ENCODE assay signal across 32 cellular contexts in genomic region chr9:71670121-71670520, GRCh38.
A peak's percentile ranks its signal among the peaks of the same experiment; 100 is the strongest.
DNase-seq lines count a peak whose midpoint lies in the region; ATAC-seq, FAIRE-seq and TF ChIP-seq lines count a peak whose summit lies in the region.
"Had no signal": no experiment of that assay in that cellular context is flagged by ENCODE, and none has a peak within 500 bp of the region (broad histone marks: within the 10 kb centered on the region; RNA-seq: fewer than 3 reads in every experiment).

No MANE protein-coding gene starts in this region.

- TF ChIP-seq CTCF in K562 (IDR thresholded peaks at IDR 0.05 in 2 of 3, conservative IDR thresholded peaks at IDR 0.05 in 1 of 3; ENCODE audit: insufficient read depth in 2 of 3, low read depth in 1 of 3, low read length in 3 of 3): no peak
- no peak for TF ChIP-seq CTCF in pancreas (IDR thresholded peaks at IDR 0.05)

- POLR2A ChIA-PET in K562 (lab: Yijun Ruan, JAX): interaction anchor here (0.6 to 1.2 kb wide), 2 partner anchors 11 to 1198 kb away, joined by 4 read pairs; no protein-coding TSS in a partner anchor

- BruUV-seq in K562 (replicated peaks; lab: Mats Ljungman, UMichigan): no TSS peak

- in situ Hi-C loops in K562 (cut with MboI): no loop called here

- no peak overlapping the region for H3K9ac ChIP-seq in K562 (ENCODE audit: insufficient read depth in 1 of 2, low read depth in 2 of 2, low read length in 2 of 2)
- H3K9ac ChIP-seq: BLaER1 had no signal

- FAIRE-seq in K562 (lab: Jason Lieb, UNC) (no peak), pancreas (lab: Jason Lieb, UNC) (no peak)
- FAIRE-seq: GM19239, HTR-8/SVneo had no signal

- CTCF ChIA-PET in K562 (lab: Yijun Ruan, JAX; ENCODE audit: low intra/inter-chr PET ratio): no interaction called here

- peak; percentile 60 for ATAC-seq in GM19395 (IDR thresholded peaks at IDR 0.05; ENCODE audit: unreplicated experiment)
- peak; percentile 61 for ATAC-seq in HG03060 (IDR thresholded peaks at IDR 0.05; ENCODE audit: low read depth, unreplicated experiment)
- ATAC-seq in K562: no peak
- ATAC-seq in pancreas: no peak
- ATAC-seq in HG02678 (IDR thresholded peaks at IDR 0.05; ENCODE audit: unreplicated experiment): no peak
- ATAC-seq: lower lobe of right lung; naive thymus-derived CD8-positive, alpha-beta T cell had no signal

- DNase-seq in K562 (ENCODE audit: extremely low read depth in 1 of 4, low spot score in 3 of 4): no peak
- no peak for DNase-seq in pancreas
- no peak for DNase-seq in head of caudate nucleus
- no peak for DNase-seq in NOMO-1 (lab: John Stamatoyannopoulos, UW; ENCODE audit: unreplicated experiment in 2 of 2)
- DNase-seq: activated CD4-positive, alpha-beta T cell treated with anti-CD3 and anti-CD28 coated beads, Interleukin-2, amount 50 U/mL, for 48 hours; activated CD4-positive, CD25-positive, alpha-beta regulatory T cell treated with anti-CD3 and anti-CD28 coated beads, Interleukin-2, amount 50 U/mL, for 72 hours; activated gamma-delta T cell treated with Interleukin-2 at 50 U/mL for 16 hours; activated naive CD8-positive, alpha-beta T cell treated with anti-CD3 and anti-CD28 coated beads, Interleukin-2, amount 10 ng/mL, durations not matched to agents 7 days and 5 days; activated T-cell treated with anti-CD3 and anti-CD28 coated beads, Interleukin-2, amount 50 U/mL, for 48 hours; aorta; COR-L47; DMS79; effector memory CD4-positive, alpha-beta T cell; hypothalamus; KG1; lower lobe of right lung; naive thymus-derived CD8-positive, alpha-beta T cell; NCI-H2029 treated with DMSO at 0.1 percent for 48 hours; NCI-H526 treated with DMSO at 0.1 percent for 48 hours; occipital lobe; Peyer's patch; SIG-M5; stimulated activated CD4-positive, alpha-beta T cell treated with anti-CD3 and anti-CD28 coated beads, Interleukin-4, amount 100 ng/mL, for 24 hours; transverse colon had no signal

- H3K4me2 ChIP-seq in K562 (ENCODE audit: insufficient read depth, low read length): no peak overlapping the region
- H3K4me2 ChIP-seq: BLaER1 had no signal

- no peaks in the 10 kb centered on the region for H4K20me1 ChIP-seq in K562 (replicated peaks; ENCODE audit: control insufficient read depth, insufficient read depth, low read length)
- H4K20me1 ChIP-seq: BLaER1 had no signal

- H2AFZ ChIP-seq in K562 (ENCODE audit: low read depth, low read length): 0 out of 2 replicates have a peak overlapping the region, but pooled peaks have one; percentile 23

- no CpG with 5 or more reads among the region's 1 CpG for WGBS in K562 (ENCODE audit: insufficient coverage, low coverage, missing lambda C conversion rate)
- whole genome bisulfite sequencing in pancreas, 2 donors: 75 to 86% methylated on average over 1 of the region's 1 CpG

- H3K4me1 ChIP-seq in K562 (replicated peaks in 1 of 2; ENCODE audit: control insufficient read depth in 2 of 2, insufficient read depth in 2 of 2, low read length in 2 of 2): no peaks in the 10 kb centered on the region; a peak in 1 of 5 replicates
- no peaks in the 10 kb centered on the region for H3K4me1 ChIP-seq in pancreas

- H3K27me3 ChIP-seq in K562 (ENCODE audit: control insufficient read depth in 2 of 2, insufficient read depth in 2 of 2, low read length in 2 of 2): no peaks in the 10 kb centered on the region
- H3K27me3 ChIP-seq in pancreas: no peaks in the 10 kb centered on the region
- H3K27me3 ChIP-seq: BLaER1, Peyer's patch, transverse colon had no signal

- no peaks in the 10 kb centered on the region for H3K79me2 ChIP-seq in K562 (ENCODE audit: control insufficient read depth, insufficient read depth, low read length)

- TF ChIP-seq RAD21 in K562 (CRISPR knock-in tag; conservative IDR thresholded peaks at IDR 0.05 in 1 of 2, IDR thresholded peaks at IDR 0.05 in 1 of 2): no peak

- H3K36me3 ChIP-seq in K562 (ENCODE audit: control insufficient read depth, insufficient read depth, low read length) (no peaks in the 10 kb centered on the region), pancreas (no peaks in the 10 kb centered on the region)
- H3K36me3 ChIP-seq: BLaER1, lower lobe of right lung, Peyer's patch, transverse colon had no signal

- H3K9me1 ChIP-seq in K562 (ENCODE audit: control insufficient read depth, insufficient read depth, low read length): no peaks in the 10 kb centered on the region

- intact Hi-C loops in K562 (cut with micrococcal nuclease): no loop called here
- intact Hi-C loops in pancreas (cut with DNase I): no loop called here
- intact Hi-C loops in head of caudate nucleus (cut with DNase I): no loop called here

- H3K4me3 ChIP-seq in K562 (no peak overlapping the region), pancreas (no peak overlapping the region)
- H3K4me3 ChIP-seq: BLaER1, coronary artery, lower lobe of right lung, Peyer's patch, transverse colon had no signal

- no peak for TF ChIP-seq POLR2A in K562 (conservative IDR thresholded peaks at IDR 0.05)

- H3K27ac ChIP-seq in K562 (ENCODE audit: extremely low read depth, low read depth, low read length) (no peak overlapping the region), pancreas (no peak overlapping the region)
- H3K27ac ChIP-seq: BLaER1, coronary artery, epithelial cell of prostate, lower lobe of right lung, Peyer's patch, transverse colon had no signal

- no peaks in the 10 kb centered on the region for H3K9me3 ChIP-seq in K562 (replicated peaks; ENCODE audit: control insufficient read depth, insufficient read depth, low read depth, low read length)
- H3K9me3 ChIP-seq in pancreas: no peaks in the 10 kb centered on the region
- H3K9me3 ChIP-seq: BLaER1, lower lobe of right lung, Peyer's patch, transverse colon had no signal

- no peak for TF ChIP-seq EP300 in K562 (IDR thresholded peaks at IDR 0.05; ENCODE audit: low read length)

TF ChIP-seq in K562, 482 proteins besides CTCF, POLR2A, EP300 and RAD21 (continues in another document):
- TF ChIP-seq PRPF4 (IDR thresholded peaks at IDR 0.05; ENCODE audit: insufficient read depth, low read depth, low read length, poor library complexity, severe bottlenecking): no peak
- TF ChIP-seq ZNF24 (IDR thresholded peaks at IDR 0.05): no peak
- no peak for TF ChIP-seq ZMIZ1 (IDR thresholded peaks at IDR 0.05; ENCODE audit: low read depth in 2 of 2, low read length in 2 of 2)
- no peak for TF ChIP-seq MTA1 (IDR thresholded peaks at IDR 0.05; ENCODE audit: borderline replicate concordance)
- TF ChIP-seq PBX2 (CRISPR knock-in tag; IDR thresholded peaks at IDR 0.05; ENCODE audit: low read depth): no peak
- TF ChIP-seq PBX2 (tag; conservative IDR thresholded peaks at IDR 0.05; ENCODE audit: low read depth): no peak
- no peak for TF ChIP-seq STAT5A (IDR thresholded peaks at IDR 0.05; ENCODE audit: borderline replicate concordance, low read length)
- no peak for TF ChIP-seq BRF1 (IDR thresholded peaks at IDR 0.05; ENCODE audit: borderline replicate concordance, extremely low read depth, insufficient read length)
- TF ChIP-seq ATF2 (CRISPR knock-in tag; IDR thresholded peaks at IDR 0.05): no peak

Comparison
In these comparisons a context has a peak if more than half of its experiments do, and no peak if none do; other contexts are left out.
1. ATAC-seq: peak in GM19395 (single experiment) and HG03060 (single experiment); none in K562 (single experiment), pancreas (0 of 4) and HG02678 (single experiment).